9 cellular contexts compared by ENCODE assay signal in genomic region chr12:88325076-88325827, GRCh38.
DNase-seq lines count a peak whose midpoint lies in the region; ATAC-seq and TF ChIP-seq lines count a peak whose summit lies in the region.
"Had no signal": no experiment of that assay in that cellular context is flagged by ENCODE, and none has a peak within 500 bp of the region (broad histone marks: within the 10 kb centered on the region; RNA-seq: fewer than 3 reads in every experiment).

No MANE protein-coding gene starts in this region.

- no peak for ATAC-seq in activated CD4-positive, alpha-beta T cell treated with anti-CD3 and anti-CD28 coated beads for 36 hours
- ATAC-seq: CD8-positive, alpha-beta T cell had no signal

- H3K27me3 Mint-ChIP-seq in osteocyte (ENCODE audit: unreplicated experiment), result no peaks in the 10 kb centered on the region
- H3K27me3 Mint-ChIP-seq in activated CD4-positive, alpha-beta T cell treated with anti-CD3 and anti-CD28 coated beads for 36 hours, result peaks cover 1% of the 10 kb centered on the region

- peak overlapping the region; percentile 84 for H3K27ac Mint-ChIP-seq in osteocyte (ENCODE audit: unreplicated experiment)
- no peak overlapping the region for H3K27ac Mint-ChIP-seq in activated CD4-positive, alpha-beta T cell treated with anti-CD3 and anti-CD28 coated beads for 36 hours
- H3K27ac Mint-ChIP-seq: CD8-positive, alpha-beta T cell had no signal

- H3K4me3 ChIP-seq in SJCRH30, result no peak overlapping the region; the same call in 1 of the 2 replicates
- no peak overlapping the region for H3K4me3 ChIP-seq in fibroblast of villous mesenchyme (ENCODE audit: low read depth, low read length)

- POLR2A ChIA-PET in activated CD4-positive, alpha-beta T cell treated with anti-CD3 and anti-CD28 coated beads for 36 hours (lab: Charles Lee), result no interaction called here

- DNase-seq in AG09319 (ENCODE audit: extremely low read depth, low read depth) (peak; percentile 93), SJCRH30 (peak; percentile 78 to 86), fibroblast of villous mesenchyme (ENCODE audit: low read depth) (peak; percentile 85), osteocyte (ENCODE audit: extremely low spot score, unreplicated experiment) (no peak), DMS114 treated with DMSO at 0.1 percent for 48 hours (lab: John Stamatoyannopoulos, UW; ENCODE audit: unreplicated experiment) (no peak), HuH-7 (ENCODE audit: low spot score) (no peak), C1 segment of cervical spinal cord (lab: John Stamatoyannopoulos, UW) (no peak)
- DNase-seq in activated CD4-positive, alpha-beta T cell treated with anti-CD3 and anti-CD28 coated beads for 36 hours, result no peak
- DNase-seq: CD8-positive, alpha-beta T cell had no signal

- H3K27ac ChIP-seq in SJCRH30, result peak overlapping the region; percentile 85

- peaks cover 19% of the 10 kb centered on the region for H3K4me1 ChIP-seq in SJCRH30

- H3K9me3 ChIP-seq in SJCRH30 (replicated peaks), result no peaks in the 10 kb centered on the region

- intact Hi-C loops in activated CD4-positive, alpha-beta T cell treated with anti-CD3 and anti-CD28 coated beads for 36 hours (cut with DNase I, micrococcal nuclease), result no loop called here

- no peaks in the 10 kb centered on the region for H3K36me3 ChIP-seq in SJCRH30

- no peak overlapping the region for H3K4me3 Mint-ChIP-seq in osteocyte (ENCODE audit: unreplicated experiment)
- no peak overlapping the region for H3K4me3 Mint-ChIP-seq in activated CD4-positive, alpha-beta T cell treated with anti-CD3 and anti-CD28 coated beads for 36 hours
- H3K4me3 Mint-ChIP-seq: CD8-positive, alpha-beta T cell had no signal

- CTCF ChIA-PET in activated CD4-positive, alpha-beta T cell treated with anti-CD3 and anti-CD28 coated beads for 36 hours (lab: Charles Lee), result no interaction called here

- H3K9me3 Mint-ChIP-seq in osteocyte (ENCODE audit: unreplicated experiment), result no peaks in the 10 kb centered on the region
- H3K9me3 Mint-ChIP-seq in activated CD4-positive, alpha-beta T cell treated with anti-CD3 and anti-CD28 coated beads for 36 hours (ENCODE audit: low read depth), result no peaks in the 10 kb centered on the region
- H3K9me3 Mint-ChIP-seq: CD8-positive, alpha-beta T cell had no signal

- H3K36me3 Mint-ChIP-seq in osteocyte (ENCODE audit: unreplicated experiment), result no peaks in the 10 kb centered on the region
- no peaks in the 10 kb centered on the region for H3K36me3 Mint-ChIP-seq in activated CD4-positive, alpha-beta T cell treated with anti-CD3 and anti-CD28 coated beads for 36 hours (ENCODE audit: low read depth)
- H3K36me3 Mint-ChIP-seq: CD8-positive, alpha-beta T cell had no signal

- H3K27me3 ChIP-seq in SJCRH30, result no peaks in the 10 kb centered on the region

- TF ChIP-seq CTCF in AG09319 (IDR thresholded peaks at IDR 0.05; ENCODE audit: low read depth, low read length), result peak; percentile 16
- peak; percentile 18 for TF ChIP-seq CTCF in fibroblast of villous mesenchyme (IDR thresholded peaks at IDR 0.05; ENCODE audit: insufficient read depth, low read depth, low read length)
- peak; percentile 17 for TF ChIP-seq CTCF in osteocyte (IDR thresholded peaks at IDR 0.05)

- peaks cover 22% of the 10 kb centered on the region for H3K4me1 Mint-ChIP-seq in osteocyte (ENCODE audit: unreplicated experiment)
- H3K4me1 Mint-ChIP-seq in activated CD4-positive, alpha-beta T cell treated with anti-CD3 and anti-CD28 coated beads for 36 hours, result no peaks in the 10 kb centered on the region

Comparison
In these comparisons a context has a peak if more than half of its experiments do, and no peak if none do; other contexts are left out.
1. DNase-seq: peak in AG09319 (single experiment), SJCRH30 (2 of 2) and fibroblast of villous mesenchyme (single experiment); none in osteocyte (single experiment), activated CD4-positive, alpha-beta T cell treated with anti-CD3 and anti-CD28 coated beads for 36 hours (single experiment), DMS114 treated with DMSO at 0.1 percent for 48 hours (single experiment), HuH-7 (single experiment) and C1 segment of cervical spinal cord (0 of 14).
2. Peak in every context shown above with its lines, with median percentiles within 50 percentile points of each other: CTCF ChIP-seq.